Comparison of ENCODE assay signal across 9 cellular contexts in genomic region chr12:46459881-46460545, GRCh38.
A peak's percentile ranks its signal among the peaks of the same experiment; 100 is the strongest.
DNase-seq lines count a peak whose midpoint lies in the region; ATAC-seq, FAIRE-seq and TF ChIP-seq lines count a peak whose summit lies in the region.
"Had no signal": no experiment of that assay in that cellular context is flagged by ENCODE, and none has a peak within 500 bp of the region (broad histone marks: within the 10 kb centered on the region; RNA-seq: fewer than 3 reads in every experiment).

No MANE protein-coding gene starts in this region.

- no peaks in the 10 kb centered on the region for H3K27me3 ChIP-seq in IMR-90 (ENCODE audit: control insufficient read depth, insufficient read depth, low read length)
- no peaks in the 10 kb centered on the region for H3K27me3 ChIP-seq in trophoblast cell (ENCODE audit: insufficient read depth, low read length)
- no peaks in the 10 kb centered on the region for H3K27me3 ChIP-seq in A673 (replicated peaks; ENCODE audit: insufficient read depth, low read depth, low read length, poor library complexity)

- peak overlapping the region; percentile 94 for H2BK15ac ChIP-seq in IMR-90 (ENCODE audit: low read depth, low read length)

- H2BK12ac ChIP-seq in trophoblast cell (ENCODE audit: low read length): no peak overlapping the region

- H3K4me2 ChIP-seq in IMR-90 (ENCODE audit: low read depth, low read length) (no peak overlapping the region), trophoblast cell (ENCODE audit: low read length) (no peak overlapping the region)

- TF ChIP-seq CTCF in IMR-90 (conservative IDR thresholded peaks at IDR 0.05; ENCODE audit: low read depth, low read length) (no peak), D721Med (IDR thresholded peaks at IDR 0.05; ENCODE audit: insufficient read depth, missing control alignments) (no peak), A673 (conservative IDR thresholded peaks at IDR 0.05; ENCODE audit: low read depth, low read length) (no peak)

- peak overlapping the region; percentile 87 for H3K4me3 Mint-ChIP-seq in activated naive CD8-positive, alpha-beta T cell treated with anti-CD3 and anti-CD28 coated beads, Interleukin-2, amount 10 ng/mL, durations not matched to agents 7 days and 5 days
- H3K4me3 Mint-ChIP-seq: neural crest cell had no signal

- intact Hi-C loops in IMR-90 (cut with micrococcal nuclease): no loop called here
- intact Hi-C loops in A673 (cut with micrococcal nuclease; ENCODE audit: unreplicated experiment): no loop called here

- POLR2A ChIA-PET in IMR-90 (lab: Charles Lee; ENCODE audit: unreplicated experiment) (no interaction called here), A673 (lab: Charles Lee; ENCODE audit: low non-redundant PET) (interaction anchor here (0.7 kb wide), 1 partner anchor 24 kb away, joined by 3 read pairs; no protein-coding TSS in a partner anchor)
- POLR2A ChIA-PET in activated naive CD8-positive, alpha-beta T cell treated with anti-CD3 and anti-CD28 coated beads, Interleukin-2, amount 10 ng/mL, durations not matched to agents 7 days and 5 days (lab: Charles Lee): interaction anchor here (0.6 to 4.1 kb wide), 13 partner anchors 9 to 932 kb away, joined by 3 to 40 read pairs (median 5); partner anchors contain the start of gene SLC38A1

- no peak for DNase-seq in IMR-90
- peak; percentile 38 for DNase-seq in activated naive CD8-positive, alpha-beta T cell treated with anti-CD3 and anti-CD28 coated beads, Interleukin-2, amount 10 ng/mL, durations not matched to agents 7 days and 5 days
- DNase-seq in trophoblast cell: no peak
- DNase-seq in DMS79 (lab: John Stamatoyannopoulos, UW): no peak
- no peak for DNase-seq in D721Med (ENCODE audit: insufficient read length, low spot score)
- no peak for DNase-seq in activated CD8-positive, alpha-beta memory T cell treated with anti-CD3 and anti-CD28 coated beads, Interleukin-2, amount 50 U/mL, for 48 hours
- DNase-seq in A673 (ENCODE audit: low spot score): no peak

- no peak for TF ChIP-seq POLR2A in IMR-90 (IDR thresholded peaks at IDR 0.05; ENCODE audit: low read depth, low read length)

- WGBS in IMR-90 (ENCODE audit: extremely low coverage in 2 of 2, insufficient read length in 1 of 2), 2 experiments: no CpG with 5 or more reads among the region's 5 CpGs
- WGBS in trophoblast cell (ENCODE audit: extremely low coverage, insufficient coverage, insufficient read length): no CpG with 5 or more reads among the region's 5 CpGs

- H2AFZ ChIP-seq in IMR-90 (replicated peaks; ENCODE audit: low read length, poor library complexity): peak overlapping the region; percentile 18
- no peak overlapping the region for H2AFZ ChIP-seq in trophoblast cell (ENCODE audit: insufficient read depth, low read length, poor library complexity)

- peaks cover 13% of the 10 kb centered on the region for H3K9me1 ChIP-seq in IMR-90 (ENCODE audit: insufficient read depth, low read length)

- in situ Hi-C loops in IMR-90 (cut with MboI; ENCODE audit: low sequenced_read_pairs): no loop called here

- H4K8ac ChIP-seq in IMR-90 (ENCODE audit: low read depth in 2 of 2, low read length in 2 of 2): peak overlapping the region; percentile 18 to 71; a peak in 2 of 4 replicates
- H4K8ac ChIP-seq in trophoblast cell (ENCODE audit: low read depth, low read length): no peak overlapping the region

- no peak overlapping the region for H3K4me3 ChIP-seq in IMR-90 (ENCODE audit: insufficient read depth, low read depth, low read length)
- H3K4me3 ChIP-seq in trophoblast cell (ENCODE audit: low read depth, low read length): peak overlapping the region; percentile 15
- H3K4me3 ChIP-seq in A673 (ENCODE audit: low read depth, low read length, poor library complexity, severe bottlenecking): no peak overlapping the region

- H3K4me1 ChIP-seq in IMR-90 (ENCODE audit: control insufficient read depth, insufficient read depth, low read length): peaks cover 13% of the 10 kb centered on the region
- H3K4me1 ChIP-seq in trophoblast cell (ENCODE audit: control insufficient read depth in 1 of 2, insufficient read depth in 2 of 2, low read length in 2 of 2): peaks cover 4 to 11% of the 10 kb centered on the region in 2 experiments
- peaks cover 21% of the 10 kb centered on the region for H3K4me1 ChIP-seq in A673 (ENCODE audit: insufficient read depth, low read length, poor library complexity, severe bottlenecking)

- H3K18ac ChIP-seq in IMR-90 (ENCODE audit: low read depth, low read length): peak overlapping the region; percentile 89
- no peak overlapping the region for H3K18ac ChIP-seq in trophoblast cell (ENCODE audit: low read length)

- TF ChIP-seq RAD21 in IMR-90 (IDR thresholded peaks at IDR 0.05; ENCODE audit: low read length): no peak

- H3K36me3 ChIP-seq in IMR-90 (ENCODE audit: control insufficient read depth, insufficient read depth, low read length): no peaks in the 10 kb centered on the region
- H3K36me3 ChIP-seq in trophoblast cell (ENCODE audit: control insufficient read depth in 1 of 2, insufficient read depth in 2 of 2, low read length in 2 of 2): no peaks in the 10 kb centered on the region
- no peaks in the 10 kb centered on the region for H3K36me3 ChIP-seq in A673 (ENCODE audit: insufficient read depth, low read length, poor library complexity, severe bottlenecking)

- H3K27ac ChIP-seq in IMR-90 (ENCODE audit: insufficient read depth, low read length) (peak overlapping the region; percentile 43; the same call in 1 of the 2 replicates), trophoblast cell (ENCODE audit: low read depth, low read length) (no peak overlapping the region), A673 (ENCODE audit: low read depth, low read length, poor library complexity, severe bottlenecking) (no peak overlapping the region)

- no peaks in the 10 kb centered on the region for H4K20me1 ChIP-seq in IMR-90 (ENCODE audit: insufficient read depth, low read length)

- H3K9me3 Mint-ChIP-seq in activated naive CD8-positive, alpha-beta T cell treated with anti-CD3 and anti-CD28 coated beads, Interleukin-2, amount 10 ng/mL, durations not matched to agents 7 days and 5 days: peaks cover 2% of the 10 kb centered on the region
- H3K9me3 Mint-ChIP-seq: neural crest cell had no signal

- H3K56ac ChIP-seq in IMR-90 (ENCODE audit: extremely low read depth, insufficient read depth, low read length): no peak overlapping the region

- no peaks in the 10 kb centered on the region for H3K9me3 ChIP-seq in IMR-90 (ENCODE audit: control insufficient read depth, insufficient read depth, low read length)
- no peaks in the 10 kb centered on the region for H3K9me3 ChIP-seq in trophoblast cell (ENCODE audit: insufficient read depth, low read depth, low read length)
- H3K9me3 ChIP-seq in A673 (ENCODE audit: low read depth, low read length, poor library complexity, severe bottlenecking): no peaks in the 10 kb centered on the region

- H2BK120ac ChIP-seq in IMR-90 (ENCODE audit: low read depth, low read length) (peak overlapping the region; percentile 85), trophoblast cell (ENCODE audit: insufficient read depth, low read length, poor library complexity) (no peak overlapping the region)

- ATAC-seq in GM18498 (IDR thresholded peaks at IDR 0.05; ENCODE audit: unreplicated experiment) (peak; percentile 57), IMR-90 (ENCODE audit: low read depth) (no peak)
- ATAC-seq in activated naive CD8-positive, alpha-beta T cell treated with anti-CD3 and anti-CD28 coated beads, Interleukin-2, amount 10 ng/mL, durations not matched to agents 7 days and 5 days (ENCODE audit: low read depth): peak; percentile 41

- H2BK5ac ChIP-seq in IMR-90 (ENCODE audit: low read depth, low read length, poor library complexity, severe bottlenecking) (peak overlapping the region; percentile 35), trophoblast cell (ENCODE audit: low read depth, low read length, poor library complexity) (no peak overlapping the region)

- no peaks in the 10 kb centered on the region for H3K79me2 ChIP-seq in trophoblast cell (ENCODE audit: control insufficient read depth, insufficient read depth, low read length, poor library complexity)

- H3K4ac ChIP-seq in IMR-90 (ENCODE audit: low read depth, low read length) (peak overlapping the region; percentile 85), trophoblast cell (ENCODE audit: low read depth, low read length) (no peak overlapping the region)

- H3K27me3 Mint-ChIP-seq in activated naive CD8-positive, alpha-beta T cell treated with anti-CD3 and anti-CD28 coated beads, Interleukin-2, amount 10 ng/mL, durations not matched to agents 7 days and 5 days: no peaks in the 10 kb centered on the region

- H3K23ac ChIP-seq in IMR-90 (ENCODE audit: low read depth, low read length) (peak overlapping the region; percentile 59; the same call in 1 of the 2 replicates), trophoblast cell (ENCODE audit: low read length) (no peak overlapping the region)

- dilution Hi-C loops in IMR-90 (cut with HindIII; ENCODE audit: low sequenced_read_pairs, unreplicated experiment): no loop called here

- H2AK9ac ChIP-seq in IMR-90 (replicated peaks; ENCODE audit: low read depth, low read length, poor library complexity): peak overlapping the region; percentile 7

- peak overlapping the region; percentile 95 for H3K27ac Mint-ChIP-seq in activated naive CD8-positive, alpha-beta T cell treated with anti-CD3 and anti-CD28 coated beads, Interleukin-2, amount 10 ng/mL, durations not matched to agents 7 days and 5 days

- no peak for FAIRE-seq in D721Med (lab: Jason Lieb, UNC)

- peak overlapping the region; percentile 81 for H4K91ac ChIP-seq in IMR-90 (ENCODE audit: insufficient read depth, low read depth, low read length)
- no peak overlapping the region for H4K91ac ChIP-seq in trophoblast cell (ENCODE audit: low read depth, low read length)

- H2BK20ac ChIP-seq in IMR-90 (ENCODE audit: low read depth, low read length): peak overlapping the region; percentile 90

- H4K5ac ChIP-seq in IMR-90 (ENCODE audit: low read depth, low read length): peak overlapping the region; percentile 83

- H2AK5ac ChIP-seq in IMR-90 (ENCODE audit: low read depth, low read length) (peak overlapping the region; percentile 93), trophoblast cell (ENCODE audit: low read length) (no peak overlapping the region)

- H4K12ac ChIP-seq in trophoblast cell (ENCODE audit: low read depth, low read length): no peak overlapping the region

- no TSS peak for BruUV-seq in IMR-90 (replicated peaks; lab: Mats Ljungman, UMichigan)
- no TSS peak for BruUV-seq in A673 (replicated peaks; lab: Mats Ljungman, UMichigan)

- H3K9ac ChIP-seq in IMR-90 (ENCODE audit: low read depth, low read length) (no peak overlapping the region), trophoblast cell (ENCODE audit: low read length) (no peak overlapping the region)

- peaks cover 0 to 12% of the 10 kb centered on the region in 2 experiments; a peak in 3 of 4 replicates for H3K79me1 ChIP-seq in IMR-90 (ENCODE audit: low read depth in 1 of 2, low read length in 2 of 2)
- H3K79me1 ChIP-seq in trophoblast cell (ENCODE audit: low read length): peaks cover 2% of the 10 kb centered on the region

- CTCF ChIA-PET in IMR-90 (lab: Yijun Ruan, JAX) (no interaction called here), A673 (lab: Charles Lee) (no interaction called here)

- peak overlapping the region; percentile 47 for H3K14ac ChIP-seq in IMR-90 (replicated peaks; ENCODE audit: low read depth, low read length)
- no peak overlapping the region for H3K14ac ChIP-seq in trophoblast cell (ENCODE audit: low read length)

- peaks cover 52% of the 10 kb centered on the region for H3K4me1 Mint-ChIP-seq in activated naive CD8-positive, alpha-beta T cell treated with anti-CD3 and anti-CD28 coated beads, Interleukin-2, amount 10 ng/mL, durations not matched to agents 7 days and 5 days
- H3K4me1 Mint-ChIP-seq: neural crest cell had no signal

- peaks cover 12% of the 10 kb centered on the region for H3K36me3 Mint-ChIP-seq in activated naive CD8-positive, alpha-beta T cell treated with anti-CD3 and anti-CD28 coated beads, Interleukin-2, amount 10 ng/mL, durations not matched to agents 7 days and 5 days
